1 cellular context compared by ENCODE assay signal in genomic region chr6:28789553-28790083, GRCh38.
TF ChIP-seq lines count a peak whose summit lies in the region.

No MANE protein-coding gene starts in this region.

TF ChIP-seq in K562, 482 proteins besides CTCF, POLR2A, EP300 and RAD21 (continued from another document and continues in another):
- TF ChIP-seq ZMIZ1 (IDR thresholded peaks at IDR 0.05; ENCODE audit: low read depth in 2 of 2, low read length in 2 of 2) (no peak), NCOA2 (IDR thresholded peaks at IDR 0.05; ENCODE audit: partially characterized antibody in 2 of 2) (peak in 1 of 2 experiments; percentile 31), GMEB1 (CRISPR knock-in tag; IDR thresholded peaks at IDR 0.05) (peak; percentile 24; the same call in 1 of the 2 replicates), ZNF239 (CRISPR knock-in tag; IDR thresholded peaks at IDR 0.05) (no peak), KHSRP (IDR thresholded peaks at IDR 0.05) (no peak), ZNF174 (CRISPR knock-in tag; IDR thresholded peaks at IDR 0.05) (no peak), CHAMP1 (IDR thresholded peaks at IDR 0.05) (peak; percentile 73), NCOA6 (IDR thresholded peaks at IDR 0.05) (no peak), MNT (conservative IDR thresholded peaks at IDR 0.05) (peak; percentile 28 to 50; a peak in 3 of 4 replicates), MBD2 (IDR thresholded peaks at IDR 0.05; ENCODE audit: borderline replicate concordance, low read depth) (no peak), NFE2L1 (tag; IDR thresholded peaks at IDR 0.05; ENCODE audit: borderline replicate concordance, low read depth) (no peak), CBFA2T3 (IDR thresholded peaks at IDR 0.05) (0 out of 2 replicates have a peak, but pooled peaks have one; percentile 29), NRF1 (conservative IDR thresholded peaks at IDR 0.05 in 1 of 2, IDR thresholded peaks at IDR 0.05 in 1 of 2) (peak; percentile 32 to 45; a peak in 3 of 4 replicates), ZNF699 (CRISPR knock-in tag; IDR thresholded peaks at IDR 0.05; ENCODE audit: insufficient replicate concordance) (no peak), BACH1 (tag; IDR thresholded peaks at IDR 0.05) (peak; percentile 58; the same call in 1 of the 2 replicates), ZFP30 (CRISPR knock-in tag; IDR thresholded peaks at IDR 0.05; ENCODE audit: borderline replicate concordance) (no peak), MYBL2 (IDR thresholded peaks at IDR 0.05; ENCODE audit: low read depth) (no peak), MYBL2 (CRISPR knock-in tag; IDR thresholded peaks at IDR 0.05; ENCODE audit: borderline replicate concordance) (no peak), ARNT (IDR thresholded peaks at IDR 0.05) (peak in 1 of 2 experiments; percentile 54; a peak in 2 of 4 replicates), SMC3 (conservative IDR thresholded peaks at IDR 0.05; ENCODE audit: insufficient read depth, low read depth, low read length) (no peak), ZKSCAN3 (CRISPR knock-in tag; IDR thresholded peaks at IDR 0.05) (no peak), RBM14 (IDR thresholded peaks at IDR 0.05; ENCODE audit: borderline replicate concordance, insufficient read depth, low read depth, low read length) (no peak)
- TF ChIP-seq, protein P1, sequence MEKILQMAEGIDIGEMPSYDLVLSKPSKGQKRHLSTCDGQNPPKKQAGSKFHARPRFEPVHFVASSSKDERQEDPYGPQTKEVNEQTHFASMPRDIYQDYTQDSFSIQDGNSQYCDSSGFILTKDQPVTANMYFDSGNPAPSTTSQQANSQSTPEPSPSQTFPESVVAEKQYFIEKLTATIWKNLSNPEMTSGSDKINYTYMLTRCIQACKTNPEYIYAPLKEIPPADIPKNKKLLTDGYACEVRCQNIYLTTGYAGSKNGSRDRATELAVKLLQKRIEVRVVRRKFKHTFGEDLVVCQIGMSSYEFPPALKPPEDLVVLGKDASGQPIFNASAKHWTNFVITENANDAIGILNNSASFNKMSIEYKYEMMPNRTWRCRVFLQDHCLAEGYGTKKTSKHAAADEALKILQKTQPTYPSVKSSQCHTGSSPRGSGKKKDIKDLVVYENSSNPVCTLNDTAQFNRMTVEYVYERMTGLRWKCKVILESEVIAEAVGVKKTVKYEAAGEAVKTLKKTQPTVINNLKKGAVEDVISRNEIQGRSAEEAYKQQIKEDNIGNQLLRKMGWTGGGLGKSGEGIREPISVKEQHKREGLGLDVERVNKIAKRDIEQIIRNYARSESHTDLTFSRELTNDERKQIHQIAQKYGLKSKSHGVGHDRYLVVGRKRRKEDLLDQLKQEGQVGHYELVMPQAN (IDR thresholded peaks at IDR 0.05; ENCODE audit: borderline replicate concordance) = no peak
- TF ChIP-seq, protein P2, sequence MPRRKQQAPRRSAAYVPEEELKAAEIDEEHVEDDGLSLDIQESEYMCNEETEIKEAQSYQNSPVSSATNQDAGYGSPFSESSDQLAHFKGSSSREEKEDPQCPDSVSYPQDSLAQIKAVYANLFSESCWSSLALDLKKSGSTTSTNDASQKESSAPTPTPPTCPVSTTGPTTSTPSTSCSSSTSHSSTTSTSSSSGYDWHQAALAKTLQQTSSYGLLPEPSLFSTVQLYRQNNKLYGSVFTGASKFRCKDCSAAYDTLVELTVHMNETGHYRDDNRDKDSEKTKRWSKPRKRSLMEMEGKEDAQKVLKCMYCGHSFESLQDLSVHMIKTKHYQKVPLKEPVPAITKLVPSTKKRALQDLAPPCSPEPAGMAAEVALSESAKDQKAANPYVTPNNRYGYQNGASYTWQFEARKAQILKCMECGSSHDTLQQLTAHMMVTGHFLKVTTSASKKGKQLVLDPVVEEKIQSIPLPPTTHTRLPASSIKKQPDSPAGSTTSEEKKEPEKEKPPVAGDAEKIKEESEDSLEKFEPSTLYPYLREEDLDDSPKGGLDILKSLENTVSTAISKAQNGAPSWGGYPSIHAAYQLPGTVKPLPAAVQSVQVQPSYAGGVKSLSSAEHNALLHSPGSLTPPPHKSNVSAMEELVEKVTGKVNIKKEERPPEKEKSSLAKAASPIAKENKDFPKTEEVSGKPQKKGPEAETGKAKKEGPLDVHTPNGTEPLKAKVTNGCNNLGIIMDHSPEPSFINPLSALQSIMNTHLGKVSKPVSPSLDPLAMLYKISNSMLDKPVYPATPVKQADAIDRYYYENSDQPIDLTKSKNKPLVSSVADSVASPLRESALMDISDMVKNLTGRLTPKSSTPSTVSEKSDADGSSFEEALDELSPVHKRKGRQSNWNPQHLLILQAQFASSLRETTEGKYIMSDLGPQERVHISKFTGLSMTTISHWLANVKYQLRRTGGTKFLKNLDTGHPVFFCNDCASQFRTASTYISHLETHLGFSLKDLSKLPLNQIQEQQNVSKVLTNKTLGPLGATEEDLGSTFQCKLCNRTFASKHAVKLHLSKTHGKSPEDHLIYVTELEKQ (CRISPR knock-in tag; IDR thresholded peaks at IDR 0.05) = no peak
- TF ChIP-seq, protein P3, sequence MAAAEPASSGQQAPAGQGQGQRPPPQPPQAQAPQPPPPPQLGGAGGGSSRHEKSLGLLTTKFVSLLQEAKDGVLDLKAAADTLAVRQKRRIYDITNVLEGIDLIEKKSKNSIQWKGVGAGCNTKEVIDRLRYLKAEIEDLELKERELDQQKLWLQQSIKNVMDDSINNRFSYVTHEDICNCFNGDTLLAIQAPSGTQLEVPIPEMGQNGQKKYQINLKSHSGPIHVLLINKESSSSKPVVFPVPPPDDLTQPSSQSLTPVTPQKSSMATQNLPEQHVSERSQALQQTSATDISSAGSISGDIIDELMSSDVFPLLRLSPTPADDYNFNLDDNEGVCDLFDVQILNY (CRISPR knock-in tag; IDR thresholded peaks at IDR 0.05) = no peak
- TF ChIP-seq, protein P4, sequence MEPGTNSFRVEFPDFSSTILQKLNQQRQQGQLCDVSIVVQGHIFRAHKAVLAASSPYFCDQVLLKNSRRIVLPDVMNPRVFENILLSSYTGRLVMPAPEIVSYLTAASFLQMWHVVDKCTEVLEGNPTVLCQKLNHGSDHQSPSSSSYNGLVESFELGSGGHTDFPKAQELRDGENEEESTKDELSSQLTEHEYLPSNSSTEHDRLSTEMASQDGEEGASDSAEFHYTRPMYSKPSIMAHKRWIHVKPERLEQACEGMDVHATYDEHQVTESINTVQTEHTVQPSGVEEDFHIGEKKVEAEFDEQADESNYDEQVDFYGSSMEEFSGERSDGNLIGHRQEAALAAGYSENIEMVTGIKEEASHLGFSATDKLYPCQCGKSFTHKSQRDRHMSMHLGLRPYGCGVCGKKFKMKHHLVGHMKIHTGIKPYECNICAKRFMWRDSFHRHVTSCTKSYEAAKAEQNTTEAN (CRISPR knock-in tag; IDR thresholded peaks at IDR 0.05) = no peak
- TF ChIP-seq, protein P5, sequence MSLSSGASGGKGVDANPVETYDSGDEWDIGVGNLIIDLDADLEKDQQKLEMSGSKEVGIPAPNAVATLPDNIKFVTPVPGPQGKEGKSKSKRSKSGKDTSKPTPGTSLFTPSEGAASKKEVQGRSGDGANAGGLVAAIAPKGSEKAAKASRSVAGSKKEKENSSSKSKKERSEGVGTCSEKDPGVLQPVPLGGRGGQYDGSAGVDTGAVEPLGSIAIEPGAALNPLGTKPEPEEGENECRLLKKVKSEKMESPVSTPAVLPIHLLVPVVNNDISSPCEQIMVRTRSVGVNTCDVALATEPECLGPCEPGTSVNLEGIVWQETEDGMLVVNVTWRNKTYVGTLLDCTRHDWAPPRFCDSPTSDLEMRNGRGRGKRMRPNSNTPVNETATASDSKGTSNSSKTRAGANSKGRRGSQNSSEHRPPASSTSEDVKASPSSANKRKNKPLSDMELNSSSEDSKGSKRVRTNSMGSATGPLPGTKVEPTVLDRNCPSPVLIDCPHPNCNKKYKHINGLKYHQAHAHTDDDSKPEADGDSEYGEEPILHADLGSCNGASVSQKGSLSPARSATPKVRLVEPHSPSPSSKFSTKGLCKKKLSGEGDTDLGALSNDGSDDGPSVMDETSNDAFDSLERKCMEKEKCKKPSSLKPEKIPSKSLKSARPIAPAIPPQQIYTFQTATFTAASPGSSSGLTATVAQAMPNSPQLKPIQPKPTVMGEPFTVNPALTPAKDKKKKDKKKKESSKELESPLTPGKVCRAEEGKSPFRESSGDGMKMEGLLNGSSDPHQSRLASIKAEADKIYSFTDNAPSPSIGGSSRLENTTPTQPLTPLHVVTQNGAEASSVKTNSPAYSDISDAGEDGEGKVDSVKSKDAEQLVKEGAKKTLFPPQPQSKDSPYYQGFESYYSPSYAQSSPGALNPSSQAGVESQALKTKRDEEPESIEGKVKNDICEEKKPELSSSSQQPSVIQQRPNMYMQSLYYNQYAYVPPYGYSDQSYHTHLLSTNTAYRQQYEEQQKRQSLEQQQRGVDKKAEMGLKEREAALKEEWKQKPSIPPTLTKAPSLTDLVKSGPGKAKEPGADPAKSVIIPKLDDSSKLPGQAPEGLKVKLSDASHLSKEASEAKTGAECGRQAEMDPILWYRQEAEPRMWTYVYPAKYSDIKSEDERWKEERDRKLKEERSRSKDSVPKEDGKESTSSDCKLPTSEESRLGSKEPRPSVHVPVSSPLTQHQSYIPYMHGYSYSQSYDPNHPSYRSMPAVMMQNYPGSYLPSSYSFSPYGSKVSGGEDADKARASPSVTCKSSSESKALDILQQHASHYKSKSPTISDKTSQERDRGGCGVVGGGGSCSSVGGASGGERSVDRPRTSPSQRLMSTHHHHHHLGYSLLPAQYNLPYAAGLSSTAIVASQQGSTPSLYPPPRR (CRISPR knock-in tag; IDR thresholded peaks at IDR 0.05; ENCODE audit: borderline replicate concordance) = no peak
- TF ChIP-seq, protein P6, sequence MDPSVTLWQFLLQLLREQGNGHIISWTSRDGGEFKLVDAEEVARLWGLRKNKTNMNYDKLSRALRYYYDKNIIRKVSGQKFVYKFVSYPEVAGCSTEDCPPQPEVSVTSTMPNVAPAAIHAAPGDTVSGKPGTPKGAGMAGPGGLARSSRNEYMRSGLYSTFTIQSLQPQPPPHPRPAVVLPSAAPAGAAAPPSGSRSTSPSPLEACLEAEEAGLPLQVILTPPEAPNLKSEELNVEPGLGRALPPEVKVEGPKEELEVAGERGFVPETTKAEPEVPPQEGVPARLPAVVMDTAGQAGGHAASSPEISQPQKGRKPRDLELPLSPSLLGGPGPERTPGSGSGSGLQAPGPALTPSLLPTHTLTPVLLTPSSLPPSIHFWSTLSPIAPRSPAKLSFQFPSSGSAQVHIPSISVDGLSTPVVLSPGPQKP (CRISPR knock-in tag; IDR thresholded peaks at IDR 0.05) = no peak
